20 cellular contexts compared by ENCODE assay signal in the genomic region with DNA sequence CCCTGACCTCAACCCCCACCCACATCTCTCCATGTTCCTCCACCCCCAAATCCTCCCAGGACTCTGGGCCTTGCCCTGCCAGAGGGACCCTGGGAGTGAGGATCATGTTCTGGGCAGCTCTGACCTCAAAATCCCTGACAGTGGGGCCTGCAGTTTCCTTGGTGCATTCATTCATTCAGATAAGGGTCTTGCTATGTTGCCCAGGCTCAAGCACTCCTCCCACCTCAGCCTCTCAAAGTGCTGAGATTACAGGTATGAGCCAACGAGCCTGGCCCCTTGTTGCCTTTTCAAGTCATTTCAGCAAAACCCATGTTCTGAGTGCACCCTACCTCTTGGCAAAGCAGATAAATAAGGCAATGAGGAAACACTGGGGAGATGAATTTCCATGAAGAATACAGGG. TPM values are rescaled to one million over a fixed set of nuclear protein-coding genes. Genes with fewer than 3 reads are reported as not detected.
A peak's percentile ranks its signal among the peaks of the same experiment; 100 is the strongest.
DNase-seq lines count a peak whose midpoint lies in the region; ATAC-seq, FAIRE-seq and TF ChIP-seq lines count a peak whose summit lies in the region.
"Had no signal": no experiment of that assay in that cellular context is flagged by ENCODE, and none has a peak within 500 bp of the region (broad histone marks: within the 10 kb centered on the region; RNA-seq: fewer than 3 reads in every experiment).

No MANE protein-coding gene starts in this region.

- H3K4me1 ChIP-seq in HepG2 (ENCODE audit: insufficient read depth, low read length) (no peaks in the 10 kb centered on the region), right lobe of liver (no peaks in the 10 kb centered on the region)

- H3K9ac ChIP-seq in HepG2 (ENCODE audit: insufficient read depth, low read depth, low read length): no peak overlapping the region
- H3K9ac ChIP-seq: BLaER1 had no signal

- TF ChIP-seq CTCF in HepG2 (CRISPR knock-in tag; IDR thresholded peaks at IDR 0.05) (no peak), right lobe of liver (IDR thresholded peaks at IDR 0.05) (no peak), neural crest cell (conservative IDR thresholded peaks at IDR 0.05) (no peak)

- H3K27ac ChIP-seq in HepG2 (ENCODE audit: extremely low read length, insufficient read depth, low read length): no peak overlapping the region
- no peak overlapping the region for H3K27ac ChIP-seq in right lobe of liver
- H3K27ac ChIP-seq: BLaER1 had no signal

- H3K4me3 ChIP-seq in HepG2 (replicated peaks in 1 of 3; ENCODE audit: insufficient read depth in 1 of 3, low read depth in 2 of 3, low read length in 3 of 3) (no peak overlapping the region), right lobe of liver (no peak overlapping the region)
- H3K4me3 ChIP-seq: BLaER1, GM23338 had no signal

- CTCF ChIA-PET in HepG2 (lab: Yijun Ruan, JAX; ENCODE audit: low intra/inter-chr PET ratio, low total read pairs): no interaction called here

- H3K27me3 ChIP-seq in HepG2 (ENCODE audit: control insufficient read depth in 1 of 2, insufficient read depth in 2 of 2, low read length in 2 of 2) (no peaks in the 10 kb centered on the region), right lobe of liver (no peaks in the 10 kb centered on the region)
- H3K27me3 ChIP-seq: BLaER1 had no signal

- no peaks in the 10 kb centered on the region for H4K20me1 ChIP-seq in HepG2 (ENCODE audit: insufficient read depth, low read length)

- no peaks in the 10 kb centered on the region for H3K27me3 Mint-ChIP-seq in effector memory CD8-positive, alpha-beta T cell
- H3K27me3 Mint-ChIP-seq in neural crest cell (ENCODE audit: low read depth): no peaks in the 10 kb centered on the region

- 100% methylated on average over 1 of the region's 1 CpG for WGBS in HepG2 (ENCODE audit: low lambda C conversion rate)
- 100% methylated on average over 1 of the region's 1 CpG for WGBS in right lobe of liver (ENCODE audit: insufficient coverage, low coverage, low lambda C conversion rate, missing lambda C conversion rate)

- no peaks in the 10 kb centered on the region for H3K79me2 ChIP-seq in HepG2 (ENCODE audit: insufficient read depth, low read length)

- no TSS peak for BruUV-seq in HepG2 (replicated peaks; lab: Mats Ljungman, UMichigan)

- H3K4me2 ChIP-seq in HepG2 (ENCODE audit: low read depth, low read length): no peak overlapping the region
- H3K4me2 ChIP-seq: BLaER1, GM23338 had no signal

- TF ChIP-seq EP300 in HepG2 (IDR thresholded peaks at IDR 0.05; ENCODE audit: low read depth in 2 of 2, low read length in 2 of 2) (no peak), HepG2 (CRISPR knock-in tag; IDR thresholded peaks at IDR 0.05; ENCODE audit: borderline replicate concordance) (no peak)

- in situ Hi-C loops in HepG2 (cut with HindIII; ENCODE audit: extremely low pct_ligation_motif_present, low pct_unique_long_range_greater_than_20kb): no loop called here

- H3K27ac Mint-ChIP-seq in effector memory CD8-positive, alpha-beta T cell: peak overlapping the region; percentile 35 to 68
- peak overlapping the region; percentile 51 for H3K27ac Mint-ChIP-seq in neural crest cell (ENCODE audit: unreplicated experiment)
- H3K27ac Mint-ChIP-seq: GM23338, HFFc6 had no signal

- H3K4me1 Mint-ChIP-seq in effector memory CD8-positive, alpha-beta T cell (ENCODE audit: low read depth in 2 of 2): no peaks in the 10 kb centered on the region
- no peaks in the 10 kb centered on the region for H3K4me1 Mint-ChIP-seq in neural crest cell
- H3K4me1 Mint-ChIP-seq: CD8-positive, alpha-beta memory T cell; GM23338 had no signal

- TF ChIP-seq RAD21 in HepG2 (CRISPR knock-in tag; IDR thresholded peaks at IDR 0.05): no peak

- H3K9me3 Mint-ChIP-seq in effector memory CD8-positive, alpha-beta T cell: no peaks in the 10 kb centered on the region
- H3K9me3 Mint-ChIP-seq in neural crest cell: no peaks in the 10 kb centered on the region
- H3K9me3 Mint-ChIP-seq: CD8-positive, alpha-beta memory T cell; GM23338; HFFc6 had no signal

- H3K4me3 Mint-ChIP-seq in effector memory CD8-positive, alpha-beta T cell: no peak overlapping the region
- no peak overlapping the region for H3K4me3 Mint-ChIP-seq in neural crest cell
- H3K4me3 Mint-ChIP-seq: CD8-positive, alpha-beta memory T cell; GM23338; HFFc6 had no signal

- intact Hi-C loops in HepG2 (cut with micrococcal nuclease; ENCODE audit: unreplicated experiment): no loop called here
- intact Hi-C loops in right lobe of liver (cut with DNase I): no loop called here

- H3K36me3 Mint-ChIP-seq in effector memory CD8-positive, alpha-beta T cell (ENCODE audit: insufficient read depth): peaks cover 3% of the 10 kb centered on the region
- no peaks in the 10 kb centered on the region for H3K36me3 Mint-ChIP-seq in neural crest cell (ENCODE audit: low read depth)

- no peak for ATAC-seq in HepG2
- ATAC-seq in right lobe of liver: no peak
- no peak for ATAC-seq in effector memory CD8-positive, alpha-beta T cell (replicated peaks)
- ATAC-seq in HG02798 (IDR thresholded peaks at IDR 0.05; ENCODE audit: poor library complexity, unreplicated experiment): no peak
- no peak for ATAC-seq in GM18511 (IDR thresholded peaks at IDR 0.05; ENCODE audit: unreplicated experiment)

- H2AFZ ChIP-seq in HepG2 (ENCODE audit: low read length): no peak overlapping the region
- H2AFZ ChIP-seq: GM23338 had no signal

- no peak for DNase-seq in HepG2 (ENCODE audit: low spot score)
- DNase-seq in right lobe of liver: no peak
- DNase-seq in effector memory CD8-positive, alpha-beta T cell: no peak
- no peak for DNase-seq in neural crest cell (ENCODE audit: low read depth, low spot score)
- DNase-seq in stimulated activated CD4-positive, alpha-beta T cell treated with anti-CD3 and anti-CD28 coated beads, Interleukin-2, amount 100 ng/mL, for 24 hours: no peak
- DNase-seq: 8988T, COR-L47, DMS 273 treated with DMSO at 0.1 percent for 48 hours, DMS53, DND-41, EL, HCEC 1CT, HFFc6 had no signal

- TF ChIP-seq POLR2A in HepG2 (IDR thresholded peaks at IDR 0.05; ENCODE audit: insufficient read depth in 1 of 2, low read depth in 2 of 2, low read length in 2 of 2) (no peak), right lobe of liver (IDR thresholded peaks at IDR 0.05) (no peak)

- H3K36me3 ChIP-seq in HepG2 (replicated peaks in 1 of 2; ENCODE audit: control insufficient read depth in 1 of 2, insufficient read depth in 2 of 2, low read length in 2 of 2) (peaks cover 10 to 35% of the 10 kb centered on the region in 2 experiments; a peak in 4 of 5 replicates), right lobe of liver (peaks cover 0 to 11% (median 2%) of the 10 kb centered on the region in 4 donors)

- H3K9me3 ChIP-seq in HepG2 (ENCODE audit: low read length): no peaks in the 10 kb centered on the region
- no peaks in the 10 kb centered on the region for H3K9me3 ChIP-seq in right lobe of liver
- H3K9me3 ChIP-seq: BLaER1 had no signal

- POLR2A ChIA-PET in HepG2 (lab: Yijun Ruan, JAX): no interaction called here

- no peak for FAIRE-seq in HepG2 (lab: Jason Lieb, UNC)
- FAIRE-seq: GM12891, H54 had no signal

RNA-seq across cellular contexts. Expression of gene ARL6IP4, which starts 29.6 kb away (rescaled TPM):
- 178 and 220 TPM in 2 replicates for total RNA-seq in HepG2 (2016; rRNA removed; fragmentation: Illumina TruSeq; extraction: Trizol)
- 710 and 791 TPM in 2 replicates for total RNA-seq in HepG2 (2016; cell fraction: cytosol; rRNA removed; fragmentation: Illumina TruSeq; extraction: Trizol; ENCODE audit: low read depth)
- total RNA-seq in HepG2 (2016; cell fraction: insoluble cytoplasmic fraction; rRNA removed; fragmentation: Illumina TruSeq; extraction: Trizol): 169 and 227 TPM in 2 replicates
- total RNA-seq in HepG2 (2016; cell fraction: membrane; rRNA removed; fragmentation: Illumina TruSeq; extraction: Trizol): 491 and 557 TPM in 2 replicates
- 80.1 and 103 TPM in 2 replicates for total RNA-seq in HepG2 (2016; cell fraction: nucleus; rRNA removed; fragmentation: Illumina TruSeq; extraction: Trizol)
- 155 and 179 TPM in 2 replicates for polyA plus RNA-seq in HepG2 (2011; rRNA removed)
- 176 and 208 TPM in 2 replicates for polyA plus RNA-seq in HepG2 (2011; cell fraction: cytosol; rRNA removed)
- polyA plus RNA-seq in HepG2 (2011; cell fraction: nucleus; rRNA removed): 332 and 368 TPM in 2 replicates
- 109 and 121 TPM in 2 replicates for polyA plus RNA-seq in HepG2 (2012)
- polyA plus RNA-seq in HepG2 (2016; cell fraction: cytosol; fragmentation: Illumina TruSeq; extraction: Trizol; ENCODE audit: low read depth): 761 and 860 TPM in 2 replicates
- polyA plus RNA-seq in HepG2 (2016; cell fraction: insoluble cytoplasmic fraction; fragmentation: Illumina TruSeq; extraction: Trizol; ENCODE audit: low read depth): 159 and 186 TPM in 2 replicates
- 440 and 496 TPM in 2 replicates for polyA plus RNA-seq in HepG2 (2016; cell fraction: membrane; fragmentation: Illumina TruSeq; extraction: Trizol; ENCODE audit: low read depth)
- 178 and 189 TPM in 2 replicates for polyA plus RNA-seq in HepG2 (2016; cell fraction: nucleus; fragmentation: Illumina TruSeq; extraction: Trizol; ENCODE audit: insufficient read depth, low read depth)
- 30.5 and 34.7 TPM in 2 replicates for polyA minus RNA-seq in HepG2 (2011; rRNA and poly(A)+ RNA removed; ENCODE audit: low replicate concordance)
- 30.8 and 31.7 TPM in 2 replicates for polyA minus RNA-seq in HepG2 (2011; cell fraction: cytosol; rRNA and poly(A)+ RNA removed)
- polyA minus RNA-seq in HepG2 (2011; cell fraction: nucleus; rRNA and poly(A)+ RNA removed): 19.3 and 22.6 TPM in 2 replicates
- total RNA-seq in right lobe of liver: 100 to 1,000 TPM in 5 of 6 experiments, 10 to 100 TPM in 1; 84.7 to 146 (median 110) TPM
- total RNA-seq in neural crest cell: 173 and 180 TPM in 2 replicates

RNA-seq across cellular contexts. Expression of gene OGFOD2, which starts 35.1 kb away (rescaled TPM):
- total RNA-seq in HepG2 (2016; rRNA removed; fragmentation: Illumina TruSeq; extraction: Trizol) (10.6 and 14.6 TPM in 2 replicates), right lobe of liver (10 to 100 TPM in 5 of 6 experiments, 1 to 10 TPM in 1; 9.9 to 18.8 (median 14.1) TPM), neural crest cell (17.2 and 18.1 TPM in 2 replicates)
- total RNA-seq in HepG2 (2016; cell fraction: cytosol; rRNA removed; fragmentation: Illumina TruSeq; extraction: Trizol; ENCODE audit: low read depth): 4.5 and 4.8 TPM in 2 replicates
- total RNA-seq in HepG2 (2016; cell fraction: insoluble cytoplasmic fraction; rRNA removed; fragmentation: Illumina TruSeq; extraction: Trizol): 12.7 and 14.8 TPM in 2 replicates
- total RNA-seq in HepG2 (2016; cell fraction: membrane; rRNA removed; fragmentation: Illumina TruSeq; extraction: Trizol): 8.7 and 8.8 TPM in 2 replicates
- total RNA-seq in HepG2 (2016; cell fraction: nucleus; rRNA removed; fragmentation: Illumina TruSeq; extraction: Trizol): 11.1 and 14.0 TPM in 2 replicates
- 13.2 and 15.5 TPM in 2 replicates for polyA plus RNA-seq in HepG2 (2011; rRNA removed)
- polyA plus RNA-seq in HepG2 (2011; cell fraction: cytosol; rRNA removed): 10.6 and 23.9 TPM in 2 replicates
- 115 and 150 TPM in 2 replicates for polyA plus RNA-seq in HepG2 (2011; cell fraction: nucleus; rRNA removed)
- polyA plus RNA-seq in HepG2 (2012): 6.2 and 7.8 TPM in 2 replicates
- 7.1 and 7.6 TPM in 2 replicates for polyA plus RNA-seq in HepG2 (2016; cell fraction: cytosol; fragmentation: Illumina TruSeq; extraction: Trizol; ENCODE audit: low read depth)
- polyA plus RNA-seq in HepG2 (2016; cell fraction: insoluble cytoplasmic fraction; fragmentation: Illumina TruSeq; extraction: Trizol; ENCODE audit: low read depth): 14.3 and 16.0 TPM in 2 replicates
- polyA plus RNA-seq in HepG2 (2016; cell fraction: membrane; fragmentation: Illumina TruSeq; extraction: Trizol; ENCODE audit: low read depth): 10.5 and 12.0 TPM in 2 replicates
- polyA plus RNA-seq in HepG2 (2016; cell fraction: nucleus; fragmentation: Illumina TruSeq; extraction: Trizol; ENCODE audit: insufficient read depth, low read depth): 40.3 and 43.3 TPM in 2 replicates
- 20.5 and 24.4 TPM in 2 replicates for polyA minus RNA-seq in HepG2 (2011; rRNA and poly(A)+ RNA removed; ENCODE audit: low replicate concordance)
- 6.2 and 10.0 TPM in 2 replicates for polyA minus RNA-seq in HepG2 (2011; cell fraction: cytosol; rRNA and poly(A)+ RNA removed)
- 14.0 and 15.5 TPM in 2 replicates for polyA minus RNA-seq in HepG2 (2011; cell fraction: nucleus; rRNA and poly(A)+ RNA removed)

RNA-seq across cellular contexts. Expression of gene ABCB9, which starts 43.8 kb away (rescaled TPM):
- total RNA-seq in HepG2 (2016; rRNA removed; fragmentation: Illumina TruSeq; extraction: Trizol) (3.4 and 6.0 TPM in 2 replicates), right lobe of liver (1 to 10 TPM in 2 of 6 experiments, under 1 TPM in 4; 0.48 to 1.4 (median 0.94) TPM), neural crest cell (14.2 and 16.3 TPM in 2 replicates)
- 2.0 and 2.1 TPM in 2 replicates for total RNA-seq in HepG2 (2016; cell fraction: cytosol; rRNA removed; fragmentation: Illumina TruSeq; extraction: Trizol; ENCODE audit: low read depth)
- total RNA-seq in HepG2 (2016; cell fraction: insoluble cytoplasmic fraction; rRNA removed; fragmentation: Illumina TruSeq; extraction: Trizol): 3.8 and 6.2 TPM in 2 replicates
- total RNA-seq in HepG2 (2016; cell fraction: membrane; rRNA removed; fragmentation: Illumina TruSeq; extraction: Trizol): 4.2 and 4.6 TPM in 2 replicates
- total RNA-seq in HepG2 (2016; cell fraction: nucleus; rRNA removed; fragmentation: Illumina TruSeq; extraction: Trizol): 7.6 and 8.0 TPM in 2 replicates
- polyA plus RNA-seq in HepG2 (2011; rRNA removed): 4.8 and 5.1 TPM in 2 replicates
- 2.5 and 4.1 TPM in 2 replicates for polyA plus RNA-seq in HepG2 (2011; cell fraction: cytosol; rRNA removed)
- polyA plus RNA-seq in HepG2 (2011; cell fraction: nucleus; rRNA removed): 9.9 and 12.0 TPM in 2 replicates
- 2.4 and 3.6 TPM in 2 replicates for polyA plus RNA-seq in HepG2 (2012)
- polyA plus RNA-seq in HepG2 (2016; cell fraction: cytosol; fragmentation: Illumina TruSeq; extraction: Trizol; ENCODE audit: low read depth): 0.78 and 1.3 TPM in 2 replicates
- polyA plus RNA-seq in HepG2 (2016; cell fraction: insoluble cytoplasmic fraction; fragmentation: Illumina TruSeq; extraction: Trizol; ENCODE audit: low read depth): 2.3 and 4.0 TPM in 2 replicates
- polyA plus RNA-seq in HepG2 (2016; cell fraction: membrane; fragmentation: Illumina TruSeq; extraction: Trizol; ENCODE audit: low read depth): 1.7 and 2.1 TPM in 2 replicates
- 12.6 and 14.0 TPM in 2 replicates for polyA plus RNA-seq in HepG2 (2016; cell fraction: nucleus; fragmentation: Illumina TruSeq; extraction: Trizol; ENCODE audit: insufficient read depth, low read depth)
- 16.7 and 18.1 TPM in 2 replicates for polyA minus RNA-seq in HepG2 (2011; rRNA and poly(A)+ RNA removed; ENCODE audit: low replicate concordance)
- 4.4 and 4.7 TPM in 2 replicates for polyA minus RNA-seq in HepG2 (2011; cell fraction: cytosol; rRNA and poly(A)+ RNA removed)
- 9.8 and 10.9 TPM in 2 replicates for polyA minus RNA-seq in HepG2 (2011; cell fraction: nucleus; rRNA and poly(A)+ RNA removed)
